In genomic region chr9:69768716-69769115, GRCh38 we compare ENCODE assay signal across 20 cellular contexts. TPM values are rescaled to one million over a fixed set of nuclear protein-coding genes. Genes with fewer than 3 reads are reported as not detected.
"Had no signal": no experiment of that assay in that cellular context is flagged by ENCODE, and none has a peak within 500 bp of the region (broad histone marks: within the 10 kb centered on the region; RNA-seq: fewer than 3 reads in every experiment).

No MANE protein-coding gene starts in this region.

- H3K36me3 Mint-ChIP-seq: activated CD8-positive, alpha-beta memory T cell treated with anti-CD3 and anti-CD28 coated beads, Interleukin-2, amount 10 ng/mL, durations not matched to agents 7 days and 5 days; activated naive CD8-positive, alpha-beta T cell had no signal

- DNase-seq: activated CD4-positive, alpha-beta T cell treated with anti-CD3 and anti-CD28 coated beads, Interleukin-2, amount 50 U/mL, for 48 hours; activated CD8-positive, alpha-beta memory T cell treated with anti-CD3 and anti-CD28 coated beads, Interleukin-2, amount 10 ng/mL, durations not matched to agents 7 days and 5 days; activated effector memory CD4-positive, alpha-beta T cell treated with anti-CD3 and anti-CD28 coated beads, Interleukin-2, amount 50 U/mL, for 16 hours; activated T-cell treated with anti-CD3 and anti-CD28 coated beads, Interleukin-2, amount 50 U/mL, for 24 hours; anterior cingulate cortex; effector CD8-positive, alpha-beta T cell; foreskin keratinocyte; left lung; stimulated activated CD4-positive, alpha-beta T cell treated with anti-CD3 and anti-CD28 coated beads, Interleukin-15, amount 100 ng/mL, for 24 hours; stimulated activated CD4-positive, alpha-beta T cell treated with anti-CD3 and anti-CD28 coated beads, Interleukin-4, amount 100 ng/mL, for 24 hours had no signal

- H3K4me1 ChIP-seq: left lung had no signal

- H3K27ac Mint-ChIP-seq: activated CD8-positive, alpha-beta memory T cell treated with anti-CD3 and anti-CD28 coated beads, Interleukin-2, amount 10 ng/mL, durations not matched to agents 7 days and 5 days; activated naive CD8-positive, alpha-beta T cell; activated T-cell treated with anti-CD3 and anti-CD28 coated beads, Interleukin-2, amount 50 U/mL, for 24 hours; stimulated activated naive CD8-positive, alpha-beta T cell treated with anti-CD3 and anti-CD28 coated beads, Interleukin-15, Interleukin-2, amounts not matched to agents 100 ng/mL and 50 ng/mL, for 24 hours had no signal

- H3K9me3 ChIP-seq: left lung, thoracic aorta had no signal

- H3K27me3 ChIP-seq: cardiac muscle cell, foreskin keratinocyte, left lung had no signal

- H3K27me3 Mint-ChIP-seq: activated CD8-positive, alpha-beta memory T cell treated with anti-CD3 and anti-CD28 coated beads, Interleukin-2, amount 10 ng/mL, durations not matched to agents 7 days and 5 days; activated naive CD8-positive, alpha-beta T cell; activated T-cell treated with anti-CD3 and anti-CD28 coated beads, Interleukin-2, amount 50 U/mL, for 24 hours; stimulated activated naive CD8-positive, alpha-beta T cell treated with anti-CD3 and anti-CD28 coated beads, Interleukin-15, Interleukin-2, amounts not matched to agents 100 ng/mL and 50 ng/mL, for 24 hours had no signal

- H3K4me3 ChIP-seq: cardiac muscle cell, left lung, thoracic aorta had no signal

- H3K9me3 Mint-ChIP-seq: activated T-cell treated with anti-CD3 and anti-CD28 coated beads, Interleukin-2, amount 50 U/mL, for 24 hours; stimulated activated naive CD8-positive, alpha-beta T cell treated with anti-CD3 and anti-CD28 coated beads, Interleukin-15, Interleukin-2, amounts not matched to agents 100 ng/mL and 50 ng/mL, for 24 hours had no signal

- H3K4me3 Mint-ChIP-seq: activated CD8-positive, alpha-beta memory T cell treated with anti-CD3 and anti-CD28 coated beads, Interleukin-2, amount 10 ng/mL, durations not matched to agents 7 days and 5 days; activated naive CD8-positive, alpha-beta T cell; activated T-cell treated with anti-CD3 and anti-CD28 coated beads, Interleukin-2, amount 50 U/mL, for 24 hours; stimulated activated naive CD8-positive, alpha-beta T cell treated with anti-CD3 and anti-CD28 coated beads, Interleukin-15, Interleukin-2, amounts not matched to agents 100 ng/mL and 50 ng/mL, for 24 hours had no signal

- H3K4me1 Mint-ChIP-seq: activated CD8-positive, alpha-beta memory T cell treated with anti-CD3 and anti-CD28 coated beads, Interleukin-2, amount 10 ng/mL, durations not matched to agents 7 days and 5 days had no signal

- H3K27ac ChIP-seq: cardiac muscle cell, foreskin keratinocyte, left lung, thoracic aorta had no signal

- H3K36me3 ChIP-seq: cardiac muscle cell, left lung, thoracic aorta had no signal

- FAIRE-seq: colon, islet of Langerhans had no signal

- ATAC-seq: activated CD8-positive, alpha-beta memory T cell treated with anti-CD3 and anti-CD28 coated beads, Interleukin-2, amount 10 ng/mL, durations not matched to agents 7 days and 5 days; foreskin keratinocyte; left lung had no signal

RNA-seq across cellular contexts. Expression of gene CFAP95, which starts 51.9 kb away (rescaled TPM):
- total RNA-seq: cardiac muscle cell, foreskin keratinocyte, osteocyte, skeletal muscle tissue, thoracic aorta, ureter had no signal
- polyA plus RNA-seq: cardiac muscle cell, foreskin keratinocyte, neural cell had no signal
